In the genomic region with DNA sequence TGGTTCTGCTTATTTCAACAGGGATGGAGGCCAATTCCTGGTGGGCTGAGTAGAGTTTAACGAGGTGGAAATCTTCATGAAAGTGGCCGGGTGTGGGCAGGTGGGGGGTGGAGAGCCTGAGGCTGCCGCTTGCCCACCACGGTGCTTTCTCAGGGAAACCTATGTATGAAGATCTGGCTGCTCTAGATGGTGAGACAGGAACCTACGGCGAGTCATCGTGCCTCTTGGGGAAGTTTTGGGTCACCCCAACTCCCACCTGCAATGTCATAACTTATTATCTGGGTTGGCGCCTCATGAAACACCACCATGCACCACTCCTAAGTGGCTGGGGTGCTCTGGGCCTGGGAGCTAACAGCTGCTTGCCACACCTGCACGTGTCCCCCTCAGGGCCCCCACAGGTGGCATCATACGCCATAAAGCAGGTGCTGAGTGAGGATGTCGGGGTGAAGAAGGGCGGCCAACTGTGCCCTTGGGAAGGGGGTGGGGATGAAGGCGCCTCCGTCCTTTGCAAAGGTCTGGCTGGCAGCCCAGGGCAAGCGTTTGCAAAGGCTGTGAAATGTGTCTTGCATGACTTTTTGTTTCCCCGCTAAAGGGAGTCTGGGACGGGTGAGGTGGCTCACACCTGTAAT, we compare ENCODE assay signal across 25 cellular contexts. TPM values are rescaled to one million over a fixed set of nuclear protein-coding genes. Genes with fewer than 3 reads are reported as not detected.
A peak's percentile ranks its signal among the peaks of the same experiment; 100 is the strongest.
DNase-seq lines count a peak whose midpoint lies in the region; ATAC-seq, FAIRE-seq and TF ChIP-seq lines count a peak whose summit lies in the region.
"Had no signal": no experiment of that assay in that cellular context is flagged by ENCODE, and none has a peak within 500 bp of the region (broad histone marks: within the 10 kb centered on the region; RNA-seq: fewer than 3 reads in every experiment).

No MANE protein-coding gene starts in this region.

- H3K27me3 Mint-ChIP-seq in stimulated activated naive CD8-positive, alpha-beta T cell treated with anti-CD3 and anti-CD28 coated beads, Interleukin-15, amount 100 ng/mL, for 72 hours = peaks cover 18% of the 10 kb centered on the region

- peaks cover 0 to 7% of the 10 kb centered on the region in 2 donors for H3K9me3 Mint-ChIP-seq in stimulated activated naive CD8-positive, alpha-beta T cell treated with anti-CD3 and anti-CD28 coated beads, Interleukin-15, amount 100 ng/mL, for 72 hours
- H3K9me3 Mint-ChIP-seq: HFFc6 had no signal

- FAIRE-seq in GM12892 (lab: Jason Lieb, UNC) = no peak

- peak; percentile 26 for DNase-seq in activated CD4-positive, alpha-beta T cell treated with anti-CD3 and anti-CD28 coated beads for 48 hours
- DNase-seq in activated CD4-positive, alpha-beta T cell treated with anti-CD3 and anti-CD28 coated beads, Interleukin-2, amount 50 U/mL, for 1 hour = no peak
- peak; percentile 17 for DNase-seq in stimulated activated naive CD8-positive, alpha-beta T cell treated with anti-CD3 and anti-CD28 coated beads, Interleukin-15, Interleukin-2, amounts not matched to agents 100 U/mL and 50 U/mL, for 24 hours
- DNase-seq in stimulated activated naive CD8-positive, alpha-beta T cell treated with anti-CD3 and anti-CD28 coated beads, Interleukin-15, amount 100 ng/mL, for 72 hours = no peak
- peak; percentile 43 for DNase-seq in left lobe of liver (ENCODE audit: low spot score)
- no peak for DNase-seq in GM12892 (ENCODE audit: insufficient read length)
- DNase-seq in NCI-H1436 (lab: John Stamatoyannopoulos, UW) = no peak
- DNase-seq: 8988T; ACHN; BE2C; CD4-positive, CD25-positive, alpha-beta regulatory T cell; DMS153; DND-41; GM23248; H7; HFFc6; KBM-7; MV-4-11; NCI-H1105 treated with DMSO at 0.1 percent for 48 hours; NCI-H2029; NCI-H2227 treated with DMSO at 0.1 percent for 48 hours; NCI-H526 treated with DMSO at 0.1 percent for 48 hours; PC-9; Right ventricle myocardium superior had no signal

- H3K4me1 Mint-ChIP-seq in stimulated activated naive CD8-positive, alpha-beta T cell treated with anti-CD3 and anti-CD28 coated beads, Interleukin-15, amount 100 ng/mL, for 72 hours = peaks cover 26% of the 10 kb centered on the region

- no peak overlapping the region for H3K4me3 Mint-ChIP-seq in stimulated activated naive CD8-positive, alpha-beta T cell treated with anti-CD3 and anti-CD28 coated beads, Interleukin-15, amount 100 ng/mL, for 72 hours
- H3K4me3 Mint-ChIP-seq: CD4-positive, CD25-positive, alpha-beta regulatory T cell; HFFc6 had no signal

- H3K27ac Mint-ChIP-seq in stimulated activated naive CD8-positive, alpha-beta T cell treated with anti-CD3 and anti-CD28 coated beads, Interleukin-15, amount 100 ng/mL, for 72 hours = peak overlapping the region in 1 of 2 donors; percentile 33
- H3K27ac Mint-ChIP-seq: HFFc6 had no signal

- ATAC-seq in stimulated activated naive CD8-positive, alpha-beta T cell treated with anti-CD3 and anti-CD28 coated beads, Interleukin-15, Interleukin-2, amounts not matched to agents 100 U/mL and 50 U/mL, for 24 hours = no peak
- ATAC-seq in stimulated activated naive CD8-positive, alpha-beta T cell treated with anti-CD3 and anti-CD28 coated beads, Interleukin-15, amount 100 ng/mL, for 72 hours = no peak
- ATAC-seq in left lobe of liver = no peak
- ATAC-seq in GM19035 (IDR thresholded peaks at IDR 0.05; ENCODE audit: unreplicated experiment) = no peak

- no peak for TF ChIP-seq POLR2A in GM12892 (IDR thresholded peaks at IDR 0.05; ENCODE audit: low read depth, low read length)

RNA-seq across cellular contexts. Expression of a gene that starts 27.9 kb away (rescaled TPM):
- total RNA-seq in left lobe of liver = 22.2 TPM
- 119 TPM for polyA plus RNA-seq in GM12892 (2012; ENCODE audit: missing spikeins)

RNA-seq across cellular contexts. Expression of a gene that starts 45.7 kb away (rescaled TPM):
- 33.9 TPM for total RNA-seq in left lobe of liver
- 30.5 TPM for polyA plus RNA-seq in GM12892 (2012; ENCODE audit: missing spikeins)

Comparison
In these comparisons a context has a peak if more than half of its experiments do, and no peak if none do; other contexts are left out.
1. DNase-seq: peak in activated CD4-positive, alpha-beta T cell treated with anti-CD3 and anti-CD28 coated beads for 48 hours (single experiment), stimulated activated naive CD8-positive, alpha-beta T cell treated with anti-CD3 and anti-CD28 coated beads, Interleukin-15, Interleukin-2, amounts not matched to agents 100 U/mL and 50 U/mL, for 24 hours (single experiment) and left lobe of liver (single experiment); none in activated CD4-positive, alpha-beta T cell treated with anti-CD3 and anti-CD28 coated beads, Interleukin-2, amount 50 U/mL, for 1 hour (single experiment), stimulated activated naive CD8-positive, alpha-beta T cell treated with anti-CD3 and anti-CD28 coated beads, Interleukin-15, amount 100 ng/mL, for 72 hours (0 of 2), GM12892 (single experiment) and NCI-H1436 (single experiment).